ENCODE assay signal across 1 cellular context in genomic region chr19:50695251-50696064, GRCh38.
TF ChIP-seq lines count a peak whose summit lies in the region.

No MANE protein-coding gene starts in this region.

TF ChIP-seq in K562, 482 proteins besides CTCF, POLR2A, EP300 and RAD21 (continued from another document):
- TF ChIP-seq ZNF407 (IDR thresholded peaks at IDR 0.05; ENCODE audit: low read depth) (no peak), RHOXF2B (CRISPR knock-in tag; conservative IDR thresholded peaks at IDR 0.05) (no peak), SFPQ (IDR thresholded peaks at IDR 0.05; ENCODE audit: low read depth, low read length) (no peak), NR2C1 (IDR thresholded peaks at IDR 0.05) (no peak), NR2C1 (tag; IDR thresholded peaks at IDR 0.05) (no peak), ZC3H8 (IDR thresholded peaks at IDR 0.05) (no peak), HOMEZ (CRISPR knock-in tag; IDR thresholded peaks at IDR 0.05) (no peak), PRMT5 (CRISPR knock-in tag; IDR thresholded peaks at IDR 0.05) (peak; percentile 75; the same call in 1 of the 2 replicates), GTF2A2 (tag; IDR thresholded peaks at IDR 0.05) (no peak), ZNF354B (CRISPR knock-in tag; IDR thresholded peaks at IDR 0.05) (no peak), MECOM (CRISPR knock-in tag; IDR thresholded peaks at IDR 0.05) (no peak), NFIC (IDR thresholded peaks at IDR 0.05) (no peak), EZH2 (IDR thresholded peaks at IDR 0.05; ENCODE audit: borderline replicate concordance, low read depth, low read length) (no peak), ZNF121 (CRISPR knock-in tag; conservative IDR thresholded peaks at IDR 0.05) (no peak), MITF (IDR thresholded peaks at IDR 0.05) (no peak), GABPB2 (CRISPR knock-in tag; conservative IDR thresholded peaks at IDR 0.05) (no peak), SIN3A (IDR thresholded peaks at IDR 0.05; ENCODE audit: borderline replicate concordance in 2 of 2, control insufficient read depth in 1 of 2, low read depth in 2 of 2, low read length in 2 of 2) (peak in 1 of 2 experiments; percentile 59; a peak in 1 of 4 replicates), NFYB (IDR thresholded peaks at IDR 0.05; ENCODE audit: extremely low read depth, insufficient read length) (no peak), RBBP5 (IDR thresholded peaks at IDR 0.05; ENCODE audit: borderline replicate concordance, insufficient read depth, low read length, poor library complexity, severe bottlenecking) (no peak), GABPA (tag; conservative IDR thresholded peaks at IDR 0.05; ENCODE audit: low read depth) (peak; percentile 46; the same call in 1 of the 2 replicates), U2AF2 (optimal IDR thresholded peaks at IDR 0.05; ENCODE audit: low read depth, low read length) (no peak), ZNF24 (IDR thresholded peaks at IDR 0.05) (no peak), CHD1 (IDR thresholded peaks at IDR 0.05; ENCODE audit: low read length) (no peak), ZBTB7A (IDR thresholded peaks at IDR 0.05; ENCODE audit: borderline replicate concordance, control insufficient read depth, low read depth, low read length) (peak; percentile 66; the same call in 1 of the 2 replicates), FOXM1 (IDR thresholded peaks at IDR 0.05; ENCODE audit: low read depth) (no peak), FOXM1 (CRISPR knock-in tag; IDR thresholded peaks at IDR 0.05; ENCODE audit: low read depth) (no peak), ZBTB17 (CRISPR knock-in tag; IDR thresholded peaks at IDR 0.05) (no peak), ETV5 (CRISPR knock-in tag; IDR thresholded peaks at IDR 0.05; ENCODE audit: low read depth) (no peak), PYGO2 (tag; IDR thresholded peaks at IDR 0.05) (no peak), NRF1 (conservative IDR thresholded peaks at IDR 0.05 in 1 of 2, IDR thresholded peaks at IDR 0.05 in 1 of 2) (peak; percentile 21 to 27; a peak in 2 of 4 replicates), TFAM (CRISPR knock-in tag; conservative IDR thresholded peaks at IDR 0.05) (no peak), NFATC3 (IDR thresholded peaks at IDR 0.05) (no peak), PHF8 (IDR thresholded peaks at IDR 0.05; ENCODE audit: borderline replicate concordance, low read length) (no peak), NFE2 (IDR thresholded peaks at IDR 0.05; ENCODE audit: low read depth) (no peak), ZNF124 (CRISPR knock-in tag; IDR thresholded peaks at IDR 0.05) (no peak), TSC22D4 (tag; IDR thresholded peaks at IDR 0.05) (no peak), HDGF (IDR thresholded peaks at IDR 0.05) (no peak), ELF4 (CRISPR knock-in tag; IDR thresholded peaks at IDR 0.05) (no peak), NR2C2 (CRISPR knock-in tag; IDR thresholded peaks at IDR 0.05) (peak; percentile 36; the same call in 1 of the 2 replicates), NR2C2 (tag; IDR thresholded peaks at IDR 0.05) (no peak), STAG1 (CRISPR knock-in tag; IDR thresholded peaks at IDR 0.05; ENCODE audit: borderline replicate concordance) (no peak), ZFP36 (IDR thresholded peaks at IDR 0.05; ENCODE audit: low read depth, low read length, partially characterized antibody) (no peak)
- TF ChIP-seq, protein P1, sequence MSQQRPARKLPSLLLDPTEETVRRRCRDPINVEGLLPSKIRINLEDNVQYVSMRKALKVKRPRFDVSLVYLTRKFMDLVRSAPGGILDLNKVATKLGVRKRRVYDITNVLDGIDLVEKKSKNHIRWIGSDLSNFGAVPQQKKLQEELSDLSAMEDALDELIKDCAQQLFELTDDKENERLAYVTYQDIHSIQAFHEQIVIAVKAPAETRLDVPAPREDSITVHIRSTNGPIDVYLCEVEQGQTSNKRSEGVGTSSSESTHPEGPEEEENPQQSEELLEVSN (IDR thresholded peaks at IDR 0.05; ENCODE audit: borderline replicate concordance in 1 of 2, extremely low read depth in 1 of 2, insufficient read depth in 1 of 2, insufficient read length in 1 of 2, low read depth in 1 of 2, low read length in 1 of 2, poor library complexity in 1 of 2, severe bottlenecking in 1 of 2) = peak in 1 of 2 experiments; percentile 33
- TF ChIP-seq, protein P2, sequence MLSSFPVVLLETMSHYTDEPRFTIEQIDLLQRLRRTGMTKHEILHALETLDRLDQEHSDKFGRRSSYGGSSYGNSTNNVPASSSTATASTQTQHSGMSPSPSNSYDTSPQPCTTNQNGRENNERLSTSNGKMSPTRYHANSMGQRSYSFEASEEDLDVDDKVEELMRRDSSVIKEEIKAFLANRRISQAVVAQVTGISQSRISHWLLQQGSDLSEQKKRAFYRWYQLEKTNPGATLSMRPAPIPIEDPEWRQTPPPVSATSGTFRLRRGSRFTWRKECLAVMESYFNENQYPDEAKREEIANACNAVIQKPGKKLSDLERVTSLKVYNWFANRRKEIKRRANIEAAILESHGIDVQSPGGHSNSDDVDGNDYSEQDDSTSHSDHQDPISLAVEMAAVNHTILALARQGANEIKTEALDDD (IDR thresholded peaks at IDR 0.05) = no peak
- TF ChIP-seq, protein P3, sequence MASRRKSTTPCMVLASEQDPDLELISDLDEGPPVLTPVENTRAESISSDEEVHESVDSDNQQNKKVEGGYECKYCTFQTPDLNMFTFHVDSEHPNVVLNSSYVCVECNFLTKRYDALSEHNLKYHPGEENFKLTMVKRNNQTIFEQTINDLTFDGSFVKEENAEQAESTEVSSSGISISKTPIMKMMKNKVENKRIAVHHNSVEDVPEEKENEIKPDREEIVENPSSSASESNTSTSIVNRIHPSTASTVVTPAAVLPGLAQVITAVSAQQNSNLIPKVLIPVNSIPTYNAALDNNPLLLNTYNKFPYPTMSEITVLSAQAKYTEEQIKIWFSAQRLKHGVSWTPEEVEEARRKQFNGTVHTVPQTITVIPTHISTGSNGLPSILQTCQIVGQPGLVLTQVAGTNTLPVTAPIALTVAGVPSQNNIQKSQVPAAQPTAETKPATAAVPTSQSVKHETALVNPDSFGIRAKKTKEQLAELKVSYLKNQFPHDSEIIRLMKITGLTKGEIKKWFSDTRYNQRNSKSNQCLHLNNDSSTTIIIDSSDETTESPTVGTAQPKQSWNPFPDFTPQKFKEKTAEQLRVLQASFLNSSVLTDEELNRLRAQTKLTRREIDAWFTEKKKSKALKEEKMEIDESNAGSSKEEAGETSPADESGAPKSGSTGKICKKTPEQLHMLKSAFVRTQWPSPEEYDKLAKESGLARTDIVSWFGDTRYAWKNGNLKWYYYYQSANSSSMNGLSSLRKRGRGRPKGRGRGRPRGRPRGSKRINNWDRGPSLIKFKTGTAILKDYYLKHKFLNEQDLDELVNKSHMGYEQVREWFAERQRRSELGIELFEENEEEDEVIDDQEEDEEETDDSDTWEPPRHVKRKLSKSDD (conservative IDR thresholded peaks at IDR 0.05; ENCODE audit: low read length) = no peak
- TF ChIP-seq, protein P4, sequence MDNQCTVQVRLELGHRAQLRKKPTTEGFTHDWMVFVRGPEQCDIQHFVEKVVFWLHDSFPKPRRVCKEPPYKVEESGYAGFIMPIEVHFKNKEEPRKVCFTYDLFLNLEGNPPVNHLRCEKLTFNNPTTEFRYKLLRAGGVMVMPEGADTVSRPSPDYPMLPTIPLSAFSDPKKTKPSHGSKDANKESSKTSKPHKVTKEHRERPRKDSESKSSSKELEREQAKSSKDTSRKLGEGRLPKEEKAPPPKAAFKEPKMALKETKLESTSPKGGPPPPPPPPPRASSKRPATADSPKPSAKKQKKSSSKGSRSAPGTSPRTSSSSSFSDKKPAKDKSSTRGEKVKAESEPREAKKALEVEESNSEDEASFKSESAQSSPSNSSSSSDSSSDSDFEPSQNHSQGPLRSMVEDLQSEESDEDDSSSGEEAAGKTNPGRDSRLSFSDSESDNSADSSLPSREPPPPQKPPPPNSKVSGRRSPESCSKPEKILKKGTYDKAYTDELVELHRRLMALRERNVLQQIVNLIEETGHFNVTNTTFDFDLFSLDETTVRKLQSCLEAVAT (IDR thresholded peaks at IDR 0.05) = no peak
